15 cellular contexts compared by ENCODE assay signal in the genomic region with DNA sequence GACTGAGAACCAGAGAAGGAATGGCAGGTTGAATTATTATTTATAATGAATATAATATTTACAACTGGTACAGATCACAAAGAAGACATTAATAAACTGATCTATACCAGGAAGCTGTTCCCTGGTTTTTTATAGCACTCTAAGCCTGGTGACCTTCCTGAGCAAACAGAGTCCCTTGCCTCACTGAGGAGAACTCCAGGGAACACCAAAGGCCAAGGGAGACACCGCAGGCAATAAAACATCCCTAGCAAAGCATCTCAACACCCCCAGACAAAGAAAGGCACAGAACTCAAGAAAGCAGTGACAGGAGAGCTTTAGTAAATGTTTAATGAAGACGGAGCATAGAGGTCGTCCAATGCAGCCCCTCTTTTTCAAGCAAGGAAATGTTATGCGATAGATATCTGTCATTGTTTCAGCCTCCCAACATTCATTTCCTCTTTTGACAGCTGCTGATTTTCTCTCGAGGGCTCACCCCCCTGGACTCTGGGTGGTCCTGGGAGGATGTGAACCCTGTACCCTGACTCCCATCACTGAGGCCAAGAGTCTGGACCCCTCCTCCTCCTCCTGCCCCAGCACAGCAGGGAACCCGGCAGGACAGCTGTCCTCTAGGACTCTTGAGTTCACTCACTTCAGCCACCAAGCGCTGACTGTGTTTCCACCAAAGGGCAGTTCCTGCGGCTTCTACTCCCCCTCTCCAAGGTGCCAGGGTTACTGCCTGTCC.
DNase-seq lines count a peak whose midpoint lies in the region; ATAC-seq and TF ChIP-seq lines count a peak whose summit lies in the region.
"Had no signal": no experiment of that assay in that cellular context is flagged by ENCODE, and none has a peak within 500 bp of the region (broad histone marks: within the 10 kb centered on the region; RNA-seq: fewer than 3 reads in every experiment).

No MANE protein-coding gene starts in this region.

- no peak for ATAC-seq in WTC11
- ATAC-seq: left cardiac atrium had no signal

- H3K27me3 ChIP-seq in left ventricle myocardium inferior (ENCODE audit: low read depth): no peaks in the 10 kb centered on the region
- H3K27me3 ChIP-seq in right atrium auricular region: no peaks in the 10 kb centered on the region
- no peaks in the 10 kb centered on the region for H3K27me3 ChIP-seq in esophagus muscularis mucosa
- H3K27me3 ChIP-seq in thymus (ENCODE audit: control insufficient read depth, insufficient read depth): no peaks in the 10 kb centered on the region
- H3K27me3 ChIP-seq: BE2C, vagina had no signal

- H3K4me3 Mint-ChIP-seq in WTC11: no peak overlapping the region

- DNase-seq in left ventricle myocardium inferior: no peak
- DNase-seq in right atrium auricular region (ENCODE audit: low spot score): no peak
- DNase-seq in esophagus muscularis mucosa (ENCODE audit: extremely low spot score): peak; percentile 87
- DNase-seq in WTC11 (ENCODE audit: low spot score): no peak
- DNase-seq in middle frontal gyrus (ENCODE audit: extremely low spot score, low spot score): no peak
- no peak for DNase-seq in COR-L47 (lab: John Stamatoyannopoulos, UW)
- DNase-seq: BE2C; GM23248; left cardiac atrium; NCI-H1417; stimulated activated CD8-positive, alpha-beta memory T cell treated with anti-CD3 and anti-CD28 coated beads, Interleukin-4, amount 100 ng/mL, for 48 hours had no signal

- H3K9me3 ChIP-seq in left ventricle myocardium inferior (replicated peaks) (no peaks in the 10 kb centered on the region), right atrium auricular region (no peaks in the 10 kb centered on the region), esophagus muscularis mucosa (no peaks in the 10 kb centered on the region), thymus (ENCODE audit: control insufficient read depth) (no peaks in the 10 kb centered on the region)
- H3K9me3 ChIP-seq: BE2C, vagina had no signal

- POLR2A ChIA-PET in WTC11 (lab: Charles Lee): no interaction called here

- peak overlapping the region; percentile 8 for H3K27ac ChIP-seq in left ventricle myocardium inferior (replicated peaks)
- no peak overlapping the region for H3K27ac ChIP-seq in right atrium auricular region
- peak overlapping the region; percentile 50 for H3K27ac ChIP-seq in VCaP
- H3K27ac ChIP-seq in esophagus muscularis mucosa (replicated peaks in 1 of 4): no peak overlapping the region
- peak overlapping the region; percentile 46 for H3K27ac ChIP-seq in thymus (ENCODE audit: low read depth)
- H3K27ac ChIP-seq: GM23248, RWPE1, vagina had no signal

- no peaks in the 10 kb centered on the region; the same call in 1 of the 2 replicates for H3K27me3 Mint-ChIP-seq in WTC11 (ENCODE audit: low read depth)

- H3K36me3 ChIP-seq in left ventricle myocardium inferior (no peaks in the 10 kb centered on the region), right atrium auricular region (no peaks in the 10 kb centered on the region), esophagus muscularis mucosa (no peaks in the 10 kb centered on the region), thymus (ENCODE audit: control insufficient read depth, insufficient read depth) (peaks cover 4% of the 10 kb centered on the region)
- H3K36me3 ChIP-seq: BE2C, vagina had no signal

- H3K9me3 Mint-ChIP-seq in WTC11: no peaks in the 10 kb centered on the region

- no peak overlapping the region for H3K4me3 ChIP-seq in left ventricle myocardium inferior
- H3K4me3 ChIP-seq in right atrium auricular region: no peak overlapping the region
- H3K4me3 ChIP-seq in esophagus muscularis mucosa: no peak overlapping the region
- peak overlapping the region; percentile 38 for H3K4me3 ChIP-seq in thymus (ENCODE audit: low read length)
- H3K4me3 ChIP-seq: GM23248, vagina had no signal

- no peak overlapping the region; the same call in 1 of the 2 replicates for H3K27ac Mint-ChIP-seq in WTC11

- no peak for TF ChIP-seq POLR2A in esophagus muscularis mucosa (IDR thresholded peaks at IDR 0.05; ENCODE audit: low read depth)

- intact Hi-C loops in left ventricle myocardium inferior (cut with micrococcal nuclease) (no loop called here), esophagus muscularis mucosa (cut with DNase I) (no loop called here)

- H3K4me1 Mint-ChIP-seq in WTC11: peaks cover 20% of the 10 kb centered on the region

- no peak for TF ChIP-seq EP300 in esophagus muscularis mucosa (IDR thresholded peaks at IDR 0.05)

- TF ChIP-seq CTCF in left ventricle myocardium inferior (IDR thresholded peaks at IDR 0.05; ENCODE audit: borderline replicate concordance) (no peak), right atrium auricular region (IDR thresholded peaks at IDR 0.05) (no peak), VCaP (conservative IDR thresholded peaks at IDR 0.05) (no peak), esophagus muscularis mucosa (IDR thresholded peaks at IDR 0.05) (no peak), WTC11 (IDR thresholded peaks at IDR 0.05) (no peak)

- no peaks in the 10 kb centered on the region for H3K36me3 Mint-ChIP-seq in WTC11

- H3K4me1 ChIP-seq in left ventricle myocardium inferior: peaks cover 61% of the 10 kb centered on the region
- peaks cover 0 to 27% of the 10 kb centered on the region in 2 donors for H3K4me1 ChIP-seq in right atrium auricular region
- peaks cover 9 to 39% (median 36%) of the 10 kb centered on the region in 4 donors for H3K4me1 ChIP-seq in esophagus muscularis mucosa
- H3K4me1 ChIP-seq in thymus (ENCODE audit: control insufficient read depth, insufficient read depth, low read length): peaks cover 84% of the 10 kb centered on the region
- H3K4me1 ChIP-seq: BE2C had no signal

- CTCF ChIA-PET in WTC11 (lab: Charles Lee): no interaction called here

- 79% methylated on average over 8 of the region's 8 CpGs for WGBS in esophagus muscularis mucosa
- 73% methylated on average over 8 of the region's 8 CpGs for WGBS in thymus

TF ChIP-seq in WTC11, 78 proteins besides CTCF, POLR2A, EP300 and RAD21:
- TF ChIP-seq ETV6 (CRISPR knock-in tag; IDR thresholded peaks at IDR 0.05) (no peak), SOX15 (CRISPR knock-in tag; IDR thresholded peaks at IDR 0.05) (no peak), NFE2L1 (CRISPR knock-in tag; IDR thresholded peaks at IDR 0.05) (no peak), NR1H2 (CRISPR knock-in tag; IDR thresholded peaks at IDR 0.05) (no peak), PRRX2 (CRISPR knock-in tag; IDR thresholded peaks at IDR 0.05) (no peak)
- TF ChIP-seq, protein P1, sequence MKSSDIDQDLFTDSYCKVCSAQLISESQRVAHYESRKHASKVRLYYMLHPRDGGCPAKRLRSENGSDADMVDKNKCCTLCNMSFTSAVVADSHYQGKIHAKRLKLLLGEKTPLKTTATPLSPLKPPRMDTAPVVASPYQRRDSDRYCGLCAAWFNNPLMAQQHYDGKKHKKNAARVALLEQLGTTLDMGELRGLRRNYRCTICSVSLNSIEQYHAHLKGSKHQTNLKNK (CRISPR knock-in tag; IDR thresholded peaks at IDR 0.05): no peak
- TF ChIP-seq, protein P2, sequence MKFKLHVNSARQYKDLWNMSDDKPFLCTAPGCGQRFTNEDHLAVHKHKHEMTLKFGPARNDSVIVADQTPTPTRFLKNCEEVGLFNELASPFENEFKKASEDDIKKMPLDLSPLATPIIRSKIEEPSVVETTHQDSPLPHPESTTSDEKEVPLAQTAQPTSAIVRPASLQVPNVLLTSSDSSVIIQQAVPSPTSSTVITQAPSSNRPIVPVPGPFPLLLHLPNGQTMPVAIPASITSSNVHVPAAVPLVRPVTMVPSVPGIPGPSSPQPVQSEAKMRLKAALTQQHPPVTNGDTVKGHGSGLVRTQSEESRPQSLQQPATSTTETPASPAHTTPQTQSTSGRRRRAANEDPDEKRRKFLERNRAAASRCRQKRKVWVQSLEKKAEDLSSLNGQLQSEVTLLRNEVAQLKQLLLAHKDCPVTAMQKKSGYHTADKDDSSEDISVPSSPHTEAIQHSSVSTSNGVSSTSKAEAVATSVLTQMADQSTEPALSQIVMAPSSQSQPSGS (CRISPR knock-in tag; IDR thresholded peaks at IDR 0.05; ENCODE audit: borderline replicate concordance, low read depth): no peak
TF ChIP-seq in WTC11: peak in this region for 0.

Comparison
In these comparisons a context has a peak if more than half of its experiments do, and no peak if none do; other contexts are left out.
1. H3K27ac ChIP-seq: peak in left ventricle myocardium inferior (single experiment), VCaP (single experiment) and thymus (single experiment); none in right atrium auricular region (0 of 2) and esophagus muscularis mucosa (0 of 4).